9 cellular contexts compared by ENCODE assay signal in the genomic region with DNA sequence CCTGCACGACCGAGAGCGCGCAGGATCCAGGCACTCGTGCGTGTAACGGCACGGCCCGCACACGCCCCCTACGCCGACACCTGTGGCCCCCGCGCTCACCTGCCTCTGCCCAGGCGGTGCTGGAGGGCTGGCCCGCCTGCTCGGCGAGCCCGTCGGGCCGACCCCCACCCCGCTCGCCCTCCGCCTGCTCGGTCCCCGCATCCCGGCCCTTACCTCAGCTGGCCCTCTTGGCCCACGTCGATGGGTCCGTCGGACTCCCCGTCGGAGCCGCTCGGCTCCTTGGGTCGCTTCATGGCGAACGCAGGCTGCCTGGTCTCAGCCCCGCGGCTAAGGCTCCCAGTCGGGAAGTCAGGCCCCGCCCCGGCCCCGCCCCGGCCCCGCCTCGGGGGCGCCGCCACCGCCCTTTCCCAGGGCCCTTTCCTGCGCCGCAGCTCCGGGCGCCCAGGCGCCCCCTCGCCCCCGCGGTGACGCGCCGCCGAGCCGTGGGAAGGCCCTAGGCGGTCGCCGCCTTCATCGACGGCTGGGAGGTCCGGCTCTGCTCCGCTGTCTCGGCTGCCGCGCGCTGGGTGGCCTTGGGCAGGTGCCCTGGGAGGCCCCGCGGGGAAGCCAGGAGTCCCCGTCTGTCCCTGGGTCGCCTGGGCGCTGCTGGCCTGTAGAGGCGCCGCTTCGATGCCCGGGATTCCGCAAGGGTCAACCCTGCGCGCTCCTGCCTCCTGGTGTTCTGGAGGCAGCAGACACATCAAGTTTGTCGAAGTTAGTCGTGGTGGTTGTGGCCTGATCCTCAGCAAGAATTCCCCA. TPM values are rescaled to one million over a fixed set of nuclear protein-coding genes. Genes with fewer than 3 reads are reported as not detected.
DNase-seq lines count a peak whose midpoint lies in the region; ATAC-seq and TF ChIP-seq lines count a peak whose summit lies in the region.
"Had no signal": no experiment of that assay in that cellular context is flagged by ENCODE, and none has a peak within 500 bp of the region (broad histone marks: within the 10 kb centered on the region; RNA-seq: fewer than 3 reads in every experiment).

HEYL (minus strand) TSS at position 311 of the 798 bp plus-strand sequence; CDS start at position 293, 18 bp downstream.

- 8 to 11% (median 8%) methylated on average over 60 to 88 of the region's 88 CpGs for WGBS in ovary, 3 donors
- 11 to 18% methylated on average over 41 to 49 of the region's 88 CpGs for WGBS in tibial nerve, 2 donors

- in situ Hi-C loops in HAP-1 (cut with MboI; ENCODE audit: low sequenced_read_pairs): no loop called here

- no peaks in the 10 kb centered on the region for H3F3A ChIP-seq in OCI-LY1 (ENCODE audit: insufficient read depth, low read length)

- H3K9ac ChIP-seq in OCI-LY1 (ENCODE audit: low read length): no peak within 1 kb of the TSS

- no peaks in the 10 kb centered on the region for H4K20me1 ChIP-seq in OCI-LY1 (ENCODE audit: insufficient read depth, low read length)

- H3K4me1 ChIP-seq in HAP-1 (0 out of 2 replicates have a peak, but pooled peaks cover 3% of the 10 kb centered on the region), OCI-LY1 (ENCODE audit: insufficient read depth, low read length, severe bottlenecking) (peaks cover 6% of the 10 kb centered on the region), foreskin keratinocyte (no peaks in the 10 kb centered on the region), ovary (ENCODE audit: insufficient read depth) (peaks cover 3% of the 10 kb centered on the region), tibial nerve (peaks cover 0 to 31% (median 0%) of the 10 kb centered on the region in 4 donors)

- peak; percentile 70 for TF ChIP-seq CTCF in 22Rv1 (IDR thresholded peaks at IDR 0.05)
- TF ChIP-seq CTCF in OCI-LY1 (IDR thresholded peaks at IDR 0.05; ENCODE audit: low read length): no peak
- TF ChIP-seq CTCF in foreskin keratinocyte (conservative IDR thresholded peaks at IDR 0.05): peak; percentile 45
- TF ChIP-seq CTCF in ovary (IDR thresholded peaks at IDR 0.05): peak in 1 of 3 donors; percentile 35
- TF ChIP-seq CTCF in tibial nerve (IDR thresholded peaks at IDR 0.05): peak in 4 of 5 experiments; percentile 22 to 49 (median 32)

- intact Hi-C loops in ovary (cut with DNase I): no loop called here

- H3K79me2 ChIP-seq in OCI-LY1 (ENCODE audit: insufficient read depth, low read length): no peaks in the 10 kb centered on the region

- no peak within 1 kb of the TSS for H2AFZ ChIP-seq in OCI-LY1 (ENCODE audit: low read length)

- TF ChIP-seq EP300 in ovary (IDR thresholded peaks at IDR 0.05) (no peak), tibial nerve (IDR thresholded peaks at IDR 0.05) (peak in 1 of 2 donors; percentile 60)

- TF ChIP-seq POLR2A in ovary (IDR thresholded peaks at IDR 0.05): no peak
- peak in 1 of 2 donors; percentile 24 for TF ChIP-seq POLR2A in tibial nerve (IDR thresholded peaks at IDR 0.05)

- H3K4me2 ChIP-seq in OCI-LY1 (ENCODE audit: low read length): peak within 1 kb of the TSS; percentile 73

- peak; percentile 47 to 90 for DNase-seq in HAP-1 (ENCODE audit: low spot score in 2 of 2)
- DNase-seq in activated T-helper 1 cell treated with Interleukin-2 at 50 U/mL for 16 hours (ENCODE audit: low read depth): peak; percentile 40
- no peak for DNase-seq in foreskin keratinocyte
- peak in 4 of 5 donors; percentile 42 to 81 (median 65) for DNase-seq in ovary
- DNase-seq in tibial nerve (ENCODE audit: low spot score in 2 of 2): peak; percentile 32 to 34

- ATAC-seq in foreskin keratinocyte (peak; percentile 42), GM19452 (IDR thresholded peaks at IDR 0.05; ENCODE audit: unreplicated experiment) (no peak)

- no peaks in the 10 kb centered on the region for H3K9me3 ChIP-seq in HAP-1
- no peaks in the 10 kb centered on the region for H3K9me3 ChIP-seq in OCI-LY1 (ENCODE audit: low read length)
- H3K9me3 ChIP-seq in ovary: no peaks in the 10 kb centered on the region
- no peaks in the 10 kb centered on the region for H3K9me3 ChIP-seq in tibial nerve

- no peaks in the 10 kb centered on the region for H3K9me2 ChIP-seq in OCI-LY1 (ENCODE audit: low read depth, low read length)

- H3K27ac ChIP-seq in 22Rv1 (no peak within 1 kb of the TSS), OCI-LY1 (ENCODE audit: low read depth, low read length, poor library complexity, severe bottlenecking) (no peak within 1 kb of the TSS), foreskin keratinocyte (no peak within 1 kb of the TSS), ovary (no peak within 1 kb of the TSS), tibial nerve (peak within 1 kb of the TSS in 3 of 4 donors; percentile 0 to 87 (median 84))

- H3K4me3 ChIP-seq in HAP-1 (peak within 1 kb of the TSS; percentile 42), OCI-LY1 (ENCODE audit: low read depth, low read length, poor library complexity, severe bottlenecking) (peak within 1 kb of the TSS; percentile 57), ovary (peak within 1 kb of the TSS; percentile 41), tibial nerve (peak within 1 kb of the TSS; percentile 37 to 64 (median 48))

- H3K36me3 ChIP-seq in HAP-1 (replicated peaks) (no peaks in the 10 kb centered on the region), OCI-LY1 (ENCODE audit: insufficient read depth, low read length) (no peaks in the 10 kb centered on the region), ovary (no peaks in the 10 kb centered on the region), tibial nerve (no peaks in the 10 kb centered on the region)

- no peaks in the 10 kb centered on the region for H3K27me3 ChIP-seq in HAP-1 (ENCODE audit: low read depth)
- H3K27me3 ChIP-seq in OCI-LY1 (ENCODE audit: insufficient read depth, low read length): no peaks in the 10 kb centered on the region
- peaks cover 68% of the 10 kb centered on the region for H3K27me3 ChIP-seq in foreskin keratinocyte
- H3K27me3 ChIP-seq in ovary: no peaks in the 10 kb centered on the region
- peaks cover 0 to 9% of the 10 kb centered on the region in 2 donors for H3K27me3 ChIP-seq in tibial nerve

RNA-seq across cellular contexts. Expression of gene HEYL, which starts in this region (rescaled TPM):
- total RNA-seq in foreskin keratinocyte: 0.03 TPM in 1 of 2 replicates, not detected in the other
- polyA plus RNA-seq in foreskin keratinocyte: 0.06 TPM in 1 of 2 replicates, not detected in the other
- total RNA-seq in ovary: 10 to 100 TPM in 5 of 7 donors, 1 to 10 TPM in 2; 1.8 to 27.2 (median 11.3) TPM
- polyA plus RNA-seq in ovary: 10 to 100 TPM in 1 of 2 donors, 1 to 10 TPM in 1; 9.0 to 20.1 TPM
- total RNA-seq in tibial nerve: 10 to 100 TPM; 11.4 to 19.2 (median 14.3) TPM
- polyA plus RNA-seq: neural cell had no signal

Comparison
In these comparisons a context has a peak if more than half of its experiments do, and no peak if none do; other contexts are left out.
1. Peak in ATAC-seq in foreskin keratinocyte; RNA of the gene not detected or under 1 TPM.
2. H3K27ac ChIP-seq: peak in tibial nerve (3 of 4); none in 22Rv1 (single experiment), OCI-LY1 (single experiment), foreskin keratinocyte (single experiment) and ovary (0 of 2).
3. DNase-seq: peak in HAP-1 (2 of 2), activated T-helper 1 cell treated with Interleukin-2 at 50 U/mL for 16 hours (single experiment), ovary (4 of 5) and tibial nerve (2 of 2); none in foreskin keratinocyte (0 of 2).
4. Peak in every context shown above with its lines, with median percentiles within 50 percentile points of each other: H3K4me3 ChIP-seq.